Comparison of ENCODE assay signal across 8 cellular contexts in genomic region chrX:104166735-104167436, GRCh38. TPM values are rescaled to one million over a fixed set of nuclear protein-coding genes. Genes with fewer than 3 reads are reported as not detected.
A peak's percentile ranks its signal among the peaks of the same experiment; 100 is the strongest.
DNase-seq lines count a peak whose midpoint lies in the region; ATAC-seq and TF ChIP-seq lines count a peak whose summit lies in the region.

No MANE protein-coding gene starts in this region.

- no peaks in the 10 kb centered on the region for H3K9me1 ChIP-seq in IMR-90 (ENCODE audit: insufficient read depth, low read length)

- no peaks in the 10 kb centered on the region for H3K9me3 ChIP-seq in IMR-90 (ENCODE audit: control insufficient read depth, insufficient read depth, low read length)

- H4K91ac ChIP-seq in IMR-90 (ENCODE audit: insufficient read depth, low read depth, low read length): no peak overlapping the region

- ATAC-seq in IMR-90 (ENCODE audit: low read depth) (no peak), GM21723 (IDR thresholded peaks at IDR 0.05; ENCODE audit: unreplicated experiment) (no peak)

- H2BK20ac ChIP-seq in IMR-90 (ENCODE audit: low read depth, low read length): no peak overlapping the region

- no peaks in the 10 kb centered on the region for H3K4me1 ChIP-seq in IMR-90 (ENCODE audit: control insufficient read depth, insufficient read depth, low read length)

- peak overlapping the region; percentile 66 for H2BK5ac ChIP-seq in IMR-90 (ENCODE audit: low read depth, low read length, poor library complexity, severe bottlenecking)

- H3K23ac ChIP-seq in IMR-90 (ENCODE audit: low read depth, low read length): peak overlapping the region; percentile 74; the same call in 1 of the 2 replicates

- TF ChIP-seq CTCF in IMR-90 (conservative IDR thresholded peaks at IDR 0.05; ENCODE audit: low read depth, low read length): no peak
- no peak for TF ChIP-seq CTCF in cardiac fibroblast (IDR thresholded peaks at IDR 0.05; ENCODE audit: low read depth, low read length)

- H3K36me3 ChIP-seq in IMR-90 (ENCODE audit: control insufficient read depth, insufficient read depth, low read length): no peaks in the 10 kb centered on the region

- no peak overlapping the region for H3K18ac ChIP-seq in IMR-90 (ENCODE audit: low read depth, low read length)

- 0 out of 4 replicates have a peak, but pooled peaks cover 0 to 4% of the 10 kb centered on the region in 2 experiments for H3K79me1 ChIP-seq in IMR-90 (ENCODE audit: low read depth in 1 of 2, low read length in 2 of 2)

- dilution Hi-C loops in IMR-90 (cut with HindIII; ENCODE audit: low sequenced_read_pairs, unreplicated experiment): no loop called here

- peak overlapping the region; percentile 54 for H2AK5ac ChIP-seq in IMR-90 (ENCODE audit: low read depth, low read length)

- no peak for TF ChIP-seq RAD21 in IMR-90 (IDR thresholded peaks at IDR 0.05; ENCODE audit: low read length)

- peak overlapping the region; percentile 52 for H3K4ac ChIP-seq in IMR-90 (ENCODE audit: low read depth, low read length)

- peak overlapping the region; percentile 95 for H3K4me2 ChIP-seq in IMR-90 (ENCODE audit: low read depth, low read length)

- H2BK15ac ChIP-seq in IMR-90 (ENCODE audit: low read depth, low read length): no peak overlapping the region

- peak overlapping the region; percentile 87 for H3K9ac ChIP-seq in IMR-90 (ENCODE audit: low read depth, low read length)

- no peak overlapping the region for H2BK120ac ChIP-seq in IMR-90 (ENCODE audit: low read depth, low read length)

- peaks cover 9% of the 10 kb centered on the region for H4K20me1 ChIP-seq in IMR-90 (ENCODE audit: insufficient read depth, low read length)

- H2AFZ ChIP-seq in IMR-90 (replicated peaks; ENCODE audit: low read length, poor library complexity): peak overlapping the region; percentile 87

- in situ Hi-C loops in IMR-90 (cut with MboI; ENCODE audit: low sequenced_read_pairs): no loop called here

- H3K56ac ChIP-seq in IMR-90 (ENCODE audit: extremely low read depth, insufficient read depth, low read length): peak overlapping the region; percentile 39

- no peak overlapping the region; the same call in 1 of the 2 replicates for H4K5ac ChIP-seq in IMR-90 (ENCODE audit: low read depth, low read length)

- H3K4me3 ChIP-seq in IMR-90 (ENCODE audit: insufficient read depth, low read depth, low read length): peak overlapping the region; percentile 97
- H3K4me3 ChIP-seq in cardiac fibroblast (replicated peaks in 1 of 2; ENCODE audit: low read depth in 2 of 2, low read length in 2 of 2): peak overlapping the region; percentile 86 to 90

- POLR2A ChIA-PET in IMR-90 (lab: Charles Lee; ENCODE audit: unreplicated experiment): no interaction called here

- TF ChIP-seq POLR2A in IMR-90 (IDR thresholded peaks at IDR 0.05; ENCODE audit: low read depth, low read length): no peak

- BruUV-seq in IMR-90 (replicated peaks; lab: Mats Ljungman, UMichigan): no TSS peak

- DNase-seq in COLO668 (lab: John Stamatoyannopoulos, UW; ENCODE audit: unreplicated experiment) (peak; percentile 48), IMR-90 (no peak), cardiac fibroblast (ENCODE audit: low read depth in 2 of 2) (no peak), mucosa of gallbladder (ENCODE audit: low spot score) (peak; percentile 11), GM19238 (ENCODE audit: insufficient read length, low spot score) (no peak), NCI-H1048 (lab: John Stamatoyannopoulos, UW) (no peak), NCI-H187 treated with DMSO at 0.1 percent for 48 hours (lab: John Stamatoyannopoulos, UW) (no peak)

- H2AK9ac ChIP-seq in IMR-90 (replicated peaks; ENCODE audit: low read depth, low read length, poor library complexity): peak overlapping the region; percentile 56

- H3K14ac ChIP-seq in IMR-90 (replicated peaks; ENCODE audit: low read depth, low read length): peak overlapping the region; percentile 67

- intact Hi-C loops in IMR-90 (cut with micrococcal nuclease): no loop called here

- peak overlapping the region; percentile 47 to 69; a peak in 2 of 4 replicates for H4K8ac ChIP-seq in IMR-90 (ENCODE audit: low read depth in 2 of 2, low read length in 2 of 2)

- CTCF ChIA-PET in IMR-90 (lab: Yijun Ruan, JAX): no interaction called here

- H3K27ac ChIP-seq in IMR-90 (ENCODE audit: insufficient read depth, low read length): peak overlapping the region; percentile 73

- H3K27me3 ChIP-seq in IMR-90 (ENCODE audit: control insufficient read depth, insufficient read depth, low read length): peaks cover 3% of the 10 kb centered on the region; the same call in 1 of the 2 replicates

- 28% methylated on average over 12 of the region's 37 CpGs; no CpG with 5 or more reads in 1 of the 2 experiments for WGBS in IMR-90 (ENCODE audit: extremely low coverage in 2 of 2, insufficient read length in 1 of 2), 2 experiments

TF ChIP-seq in IMR-90, 13 proteins besides CTCF, POLR2A, EP300 and RAD21:
- TF ChIP-seq FOS (IDR thresholded peaks at IDR 0.05; ENCODE audit: low read depth, low read length): no peak
- TF ChIP-seq SMC3 (IDR thresholded peaks at IDR 0.05; ENCODE audit: low read depth, low read length): no peak
- no peak for TF ChIP-seq CEBPB (IDR thresholded peaks at IDR 0.05; ENCODE audit: low read depth, low read length)
- no peak for TF ChIP-seq RFX5 (IDR thresholded peaks at IDR 0.05; ENCODE audit: low read depth, low read length)
- no peak for TF ChIP-seq MXI1 (IDR thresholded peaks at IDR 0.05; ENCODE audit: borderline replicate concordance, low read depth, low read length)

RNA-seq across cellular contexts. Expression of gene FAM199X, which starts 0.6 kb away (rescaled TPM):
- total RNA-seq in IMR-90 (2012; rRNA removed): 13.8 and 25.3 TPM in 2 replicates
- 2.8 and 4.0 TPM in 2 replicates for polyA plus RNA-seq in IMR-90 (2012; rRNA removed)
- polyA plus RNA-seq in IMR-90 (2012; cell fraction: cytosol; rRNA removed): 0.65 and 0.79 TPM in 2 replicates
- 0.72 and 4.7 TPM in 2 replicates for polyA plus RNA-seq in IMR-90 (2012; cell fraction: nucleus; rRNA removed; ENCODE audit: low replicate concordance)
- 18.9 TPM for total RNA-seq in mucosa of gallbladder

RNA-seq across cellular contexts. Expression of gene SLC25A53, which starts 10.1 kb away (rescaled TPM):
- total RNA-seq in IMR-90 (2012; rRNA removed) (5.8 and 5.9 TPM in 2 replicates), mucosa of gallbladder (14.5 TPM)
- 3.7 and 4.4 TPM in 2 replicates for polyA plus RNA-seq in IMR-90 (2012; rRNA removed)
- 2.1 and 2.4 TPM in 2 replicates for polyA plus RNA-seq in IMR-90 (2012; cell fraction: cytosol; rRNA removed)
- 1.5 and 3.2 TPM in 2 replicates for polyA plus RNA-seq in IMR-90 (2012; cell fraction: nucleus; rRNA removed; ENCODE audit: low replicate concordance)

RNA-seq across cellular contexts. Expression of gene ZCCHC18, which starts 54.6 kb away (rescaled TPM):
- 0.36 and 0.83 TPM in 2 replicates for total RNA-seq in IMR-90 (2012; rRNA removed)
- polyA plus RNA-seq in IMR-90 (2012; rRNA removed): 1.1 and 1.5 TPM in 2 replicates
- polyA plus RNA-seq in IMR-90 (2012; cell fraction: cytosol; rRNA removed): 0.53 and 0.99 TPM in 2 replicates
- 1.5 and 6.3 TPM in 2 replicates for polyA plus RNA-seq in IMR-90 (2012; cell fraction: nucleus; rRNA removed; ENCODE audit: low replicate concordance)
- 1.0 TPM for total RNA-seq in mucosa of gallbladder

Comparison
In these comparisons a context has a peak if more than half of its experiments do, and no peak if none do; other contexts are left out.
1. DNase-seq: peak in COLO668 (single experiment) and mucosa of gallbladder (single experiment); none in IMR-90 (single experiment), cardiac fibroblast (0 of 2), GM19238 (single experiment), NCI-H1048 (single experiment) and NCI-H187 treated with DMSO at 0.1 percent for 48 hours (single experiment).